16 cellular contexts compared by ENCODE assay signal in genomic region chr5:111615054-111615453, GRCh38.
DNase-seq lines count a peak whose midpoint lies in the region; ATAC-seq and TF ChIP-seq lines count a peak whose summit lies in the region.
"Had no signal": no experiment of that assay in that cellular context is flagged by ENCODE, and none has a peak within 500 bp of the region (broad histone marks: within the 10 kb centered on the region; RNA-seq: fewer than 3 reads in every experiment).

No MANE protein-coding gene starts in this region.

- 45% methylated on average over 1 of the region's 1 CpG for WGBS in liver

- no peak overlapping the region for H3K4me3 Mint-ChIP-seq in nephron progenitor cell
- H3K4me3 Mint-ChIP-seq in stimulated activated memory B cell treated with anti-CD40 and anti-IgM and Interleukin-4, amounts not matched to agents 10 μg/mL and 1 μg/mL and 100 μg/mL, for 72 hours, result no peak overlapping the region
- H3K4me3 Mint-ChIP-seq: CD4-positive, alpha-beta T cell; IgD-negative memory B cell had no signal

- H3K9me3 Mint-ChIP-seq in nephron progenitor cell, result peaks cover 18% of the 10 kb centered on the region
- H3K9me3 Mint-ChIP-seq in stimulated activated memory B cell treated with anti-CD40 and anti-IgM and Interleukin-4, amounts not matched to agents 10 μg/mL and 1 μg/mL and 100 μg/mL, for 72 hours, result peaks cover 8% of the 10 kb centered on the region

- H3K36me3 ChIP-seq in PC-3 (ENCODE audit: low read depth, low read length), result no peaks in the 10 kb centered on the region
- no peaks in the 10 kb centered on the region for H3K36me3 ChIP-seq in liver (ENCODE audit: control insufficient read depth in 4 of 4, insufficient read depth in 3 of 4, low read depth in 1 of 4, low read length in 3 of 4)

- H3K9me2 ChIP-seq in PC-3 (replicated peaks; ENCODE audit: low read length), result 0 out of 2 replicates have a peak, but pooled peaks cover 2% of the 10 kb centered on the region

- H2AFZ ChIP-seq in PC-3 (ENCODE audit: low read length), result no peak overlapping the region

- H3K27me3 ChIP-seq in PC-3 (ENCODE audit: low read length) (no peaks in the 10 kb centered on the region), liver (ENCODE audit: control insufficient read depth in 4 of 4, insufficient read depth in 4 of 4, low read length in 3 of 4) (no peaks in the 10 kb centered on the region)

- DNase-seq in Jurkat, Clone E6-1 (ENCODE audit: low read depth, low spot score), result peak; percentile 4
- DNase-seq in PC-3, result no peak
- no peak for DNase-seq in epithelial cell of proximal tubule (ENCODE audit: low read depth)
- DNase-seq in stimulated activated CD4-positive, alpha-beta T cell treated with anti-CD3 and anti-CD28 coated beads, Interleukin-4, amount 100 ng/mL, for 1 hour, result no peak
- DNase-seq in nephron progenitor cell, result no peak
- DNase-seq in GM10266 (ENCODE audit: extremely low spot score), result no peak
- DNase-seq: ACHN; Caco-2; CD4-positive, alpha-beta T cell; GOT3; H7; KG1 had no signal

- CTCF ChIA-PET in PC-3 (lab: Charles Lee), result interaction anchor here (0.6 kb wide), 1 partner anchor 1220 kb away, joined by 3 read pairs; no protein-coding TSS in a partner anchor

- H3K27me3 Mint-ChIP-seq in nephron progenitor cell (ENCODE audit: low read depth, poor library complexity), result no peaks in the 10 kb centered on the region
- peaks cover 9% of the 10 kb centered on the region for H3K27me3 Mint-ChIP-seq in stimulated activated memory B cell treated with anti-CD40 and anti-IgM and Interleukin-4, amounts not matched to agents 10 μg/mL and 1 μg/mL and 100 μg/mL, for 72 hours
- H3K27me3 Mint-ChIP-seq: IgD-negative memory B cell had no signal

- H3K4me2 ChIP-seq in PC-3 (ENCODE audit: low read length), result no peak overlapping the region

- ATAC-seq in PC-3, result peak; percentile 18; the same call in 1 of the 2 replicates
- no peak for ATAC-seq in stimulated activated memory B cell treated with anti-CD40 and anti-IgM and Interleukin-4, amounts not matched to agents 10 μg/mL and 1 μg/mL and 100 μg/mL, for 72 hours

- no peak overlapping the region for H3K4me3 ChIP-seq in Jurkat, Clone E6-1 (ENCODE audit: low read length)
- H3K4me3 ChIP-seq in PC-3 (ENCODE audit: low read length), result no peak overlapping the region
- no peak overlapping the region for H3K4me3 ChIP-seq in epithelial cell of proximal tubule (ENCODE audit: low read depth, low read length)
- H3K4me3 ChIP-seq in liver (ENCODE audit: low read depth in 1 of 3, low read length in 3 of 3), result no peak overlapping the region

- H3K4me1 ChIP-seq in PC-3 (ENCODE audit: insufficient read depth, low read length) (peaks cover 3% of the 10 kb centered on the region), liver (ENCODE audit: control insufficient read depth in 4 of 4, insufficient read depth in 4 of 4, low read length in 3 of 4) (no peaks in the 10 kb centered on the region)
- H3K4me1 ChIP-seq: Caco-2 had no signal

- no peaks in the 10 kb centered on the region for H3K4me1 Mint-ChIP-seq in nephron progenitor cell
- H3K4me1 Mint-ChIP-seq in stimulated activated memory B cell treated with anti-CD40 and anti-IgM and Interleukin-4, amounts not matched to agents 10 μg/mL and 1 μg/mL and 100 μg/mL, for 72 hours, result no peaks in the 10 kb centered on the region
- H3K4me1 Mint-ChIP-seq: IgD-negative memory B cell had no signal

- TF ChIP-seq RAD21 in liver (IDR thresholded peaks at IDR 0.05), result peak; percentile 64 to 67

- H4K20me1 ChIP-seq in PC-3 (ENCODE audit: low read length), result no peaks in the 10 kb centered on the region

- BruUV-seq in PC-3 (replicated peaks; lab: Mats Ljungman, UMichigan), result no TSS peak

- POLR2A ChIA-PET in PC-3 (lab: Charles Lee; ENCODE audit: unreplicated experiment), result interaction anchor here (0.6 kb wide), 1 partner anchor 142 kb away, joined by 5 read pairs; no protein-coding TSS in a partner anchor

- H3K27ac ChIP-seq in PC-3 (ENCODE audit: low read length) (no peak overlapping the region), liver (ENCODE audit: low read depth in 1 of 2, low read length in 2 of 2) (no peak overlapping the region)
- H3K27ac ChIP-seq: C4-2B had no signal

- intact Hi-C loops in PC-3 (cut with micrococcal nuclease), result no loop called here

- no peak overlapping the region for H3K9ac ChIP-seq in PC-3 (ENCODE audit: low read length)
- H3K9ac ChIP-seq in liver (ENCODE audit: low read depth in 1 of 2, low read length in 2 of 2), result no peak overlapping the region

- peaks cover 6% of the 10 kb centered on the region for H3K36me3 Mint-ChIP-seq in nephron progenitor cell (ENCODE audit: low read depth)
- no peaks in the 10 kb centered on the region for H3K36me3 Mint-ChIP-seq in stimulated activated memory B cell treated with anti-CD40 and anti-IgM and Interleukin-4, amounts not matched to agents 10 μg/mL and 1 μg/mL and 100 μg/mL, for 72 hours
- H3K36me3 Mint-ChIP-seq: IgD-negative memory B cell had no signal

- H3K79me2 ChIP-seq in PC-3 (ENCODE audit: low read length), result no peaks in the 10 kb centered on the region

- TF ChIP-seq CTCF in PC-3 (conservative IDR thresholded peaks at IDR 0.05; ENCODE audit: low read depth, low read length) (no peak), epithelial cell of proximal tubule (conservative IDR thresholded peaks at IDR 0.05; ENCODE audit: low read depth, low read length) (peak; percentile 22), liver (IDR thresholded peaks at IDR 0.05; ENCODE audit: low read depth, low read length, missing input control) (peak; percentile 28), nephron progenitor cell (IDR thresholded peaks at IDR 0.05) (no peak), GM10266 (IDR thresholded peaks at IDR 0.05; ENCODE audit: control insufficient read depth, insufficient read depth, low read depth, missing control alignments) (no peak)

- no peaks in the 10 kb centered on the region for H3F3A ChIP-seq in PC-3 (ENCODE audit: low read length, unreplicated experiment)

- H3K9me3 ChIP-seq in PC-3 (ENCODE audit: low read length) (no peaks in the 10 kb centered on the region), liver (ENCODE audit: control insufficient read depth in 4 of 4, low read length in 3 of 4) (no peaks in the 10 kb centered on the region)

- H3K27ac Mint-ChIP-seq in nephron progenitor cell, result no peak overlapping the region
- H3K27ac Mint-ChIP-seq in stimulated activated memory B cell treated with anti-CD40 and anti-IgM and Interleukin-4, amounts not matched to agents 10 μg/mL and 1 μg/mL and 100 μg/mL, for 72 hours, result no peak overlapping the region
- H3K27ac Mint-ChIP-seq: CD4-positive, alpha-beta T cell; IgD-negative memory B cell had no signal

TF ChIP-seq in liver, 16 proteins besides CTCF, POLR2A, EP300 and RAD21 (continues in another document):
- TF ChIP-seq HNF4G (IDR thresholded peaks at IDR 0.05), result no peak
- TF ChIP-seq GABPA (IDR thresholded peaks at IDR 0.05 in 1 of 2, conservative IDR thresholded peaks at IDR 0.05 in 1 of 2), result no peak
- no peak for TF ChIP-seq TAF1 (conservative IDR thresholded peaks at IDR 0.05)
- no peak for TF ChIP-seq FOXA2 (IDR thresholded peaks at IDR 0.05)
- no peak for TF ChIP-seq FOXA1 (IDR thresholded peaks at IDR 0.05)
- no peak for TF ChIP-seq SP1 (IDR thresholded peaks at IDR 0.05)
- no peak for TF ChIP-seq HNF4A (conservative IDR thresholded peaks at IDR 0.05)
- TF ChIP-seq, protein P1, sequence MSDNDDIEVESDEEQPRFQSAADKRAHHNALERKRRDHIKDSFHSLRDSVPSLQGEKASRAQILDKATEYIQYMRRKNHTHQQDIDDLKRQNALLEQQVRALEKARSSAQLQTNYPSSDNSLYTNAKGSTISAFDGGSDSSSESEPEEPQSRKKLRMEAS (IDR thresholded peaks at IDR 0.05), result no peak
- no peak for TF ChIP-seq YY1 (IDR thresholded peaks at IDR 0.05)
- no peak for TF ChIP-seq NR2F2 (IDR thresholded peaks at IDR 0.05)
- no peak for TF ChIP-seq RXRA (IDR thresholded peaks at IDR 0.05)
- TF ChIP-seq ATF3 (IDR thresholded peaks at IDR 0.05), result no peak
- no peak for TF ChIP-seq REST (IDR thresholded peaks at IDR 0.05)

Comparison
In these comparisons a context has a peak if more than half of its experiments do, and no peak if none do; other contexts are left out.
1. CTCF ChIP-seq: peak in epithelial cell of proximal tubule (single experiment) and liver (single experiment); none in PC-3 (single experiment), nephron progenitor cell (single experiment) and GM10266 (single experiment).